In genomic region chr2:101921961-101922325, GRCh38 we compare ENCODE assay signal across 23 cellular contexts.
DNase-seq lines count a peak whose midpoint lies in the region; ATAC-seq and TF ChIP-seq lines count a peak whose summit lies in the region.
"Had no signal": no experiment of that assay in that cellular context is flagged by ENCODE, and none has a peak within 500 bp of the region (broad histone marks: within the 10 kb centered on the region; RNA-seq: fewer than 3 reads in every experiment).

No MANE protein-coding gene starts in this region.

- H3K27me3 Mint-ChIP-seq in CD14-positive monocyte (ENCODE audit: low read depth in 3 of 3), result no peaks in the 10 kb centered on the region
- H3K27me3 Mint-ChIP-seq in stimulated activated naive B cell treated with anti-CD40 and anti-IgM and Interleukin-4, amounts not matched to agents 10 μg/mL and 1 μg/mL and 100 μg/mL, for 72 hours, result no peaks in the 10 kb centered on the region

- TF ChIP-seq CTCF in CD14-positive monocyte (IDR thresholded peaks at IDR 0.05) (no peak), lower lobe of right lung (IDR thresholded peaks at IDR 0.05) (no peak), stomach (IDR thresholded peaks at IDR 0.05) (no peak)

- 93 to 94% (median 93%) methylated on average over 2 of the region's 2 CpGs for WGBS in adipose tissue, 3 donors
- WGBS in stomach, 5 donors, result 83 to 96% (median 93%) methylated on average over 2 of the region's 2 CpGs

- ATAC-seq in lower lobe of right lung (no peak), GM21390 (IDR thresholded peaks at IDR 0.05; ENCODE audit: unreplicated experiment) (no peak), HG02678 (IDR thresholded peaks at IDR 0.05; ENCODE audit: unreplicated experiment) (no peak)
- ATAC-seq in stimulated activated naive B cell treated with anti-CD40 and anti-IgM and Interleukin-4, amounts not matched to agents 10 μg/mL and 1 μg/mL and 100 μg/mL, for 72 hours (replicated peaks), result peak; percentile 61 to 70
- ATAC-seq: A549 had no signal

- H3K27me3 ChIP-seq in lower lobe of right lung (ENCODE audit: low read depth), result no peaks in the 10 kb centered on the region
- no peaks in the 10 kb centered on the region for H3K27me3 ChIP-seq in stomach
- H3K27me3 ChIP-seq: MG63, SJSA1 had no signal

- H3K4me3 ChIP-seq in lower lobe of right lung (no peak overlapping the region), stomach (no peak overlapping the region)
- H3K4me3 ChIP-seq: A549, HAP-1, MG63, SJSA1 had no signal

- peak overlapping the region in 1 of 2 donors; percentile 26 for H3K4me3 Mint-ChIP-seq in CD14-positive monocyte
- peak overlapping the region in 1 of 2 donors; percentile 3 for H3K4me3 Mint-ChIP-seq in stimulated activated naive B cell treated with anti-CD40 and anti-IgM and Interleukin-4, amounts not matched to agents 10 μg/mL and 1 μg/mL and 100 μg/mL, for 72 hours
- H3K4me3 Mint-ChIP-seq: HFFc6 had no signal

- H3K36me3 ChIP-seq in lower lobe of right lung (no peaks in the 10 kb centered on the region), stomach (no peaks in the 10 kb centered on the region)
- H3K36me3 ChIP-seq: HAP-1, MG63, SJSA1 had no signal

- H3K9me3 ChIP-seq in lower lobe of right lung (peaks cover 13% of the 10 kb centered on the region), stomach (peaks cover 6 to 29% (median 28%) of the 10 kb centered on the region in 4 donors)
- H3K9me3 ChIP-seq: HAP-1, MG63 had no signal

- H3K27ac ChIP-seq in adipose tissue (ENCODE audit: low read depth, low read length), result peak overlapping the region; percentile 60
- peak overlapping the region; percentile 48 for H3K27ac ChIP-seq in lower lobe of right lung
- H3K27ac ChIP-seq in stomach, result peak overlapping the region in 2 of 5 donors; percentile 63 to 65
- H3K27ac ChIP-seq: A549, SJSA1 had no signal

- intact Hi-C loops in CD14-positive monocyte (cut with micrococcal nuclease), result loop anchor here in 1 of 2 donors (2.0 kb wide), 1 partner anchor 39 kb away; no protein-coding TSS in a partner anchor
- intact Hi-C loops in lower lobe of right lung (cut with DNase I), result no loop called here
- intact Hi-C loops in stomach (cut with DNase I; ENCODE audit: low total_unique reads), result no loop called here

- peaks cover 21 to 42% (median 37%) of the 10 kb centered on the region in 7 donors for H3K9me3 Mint-ChIP-seq in CD14-positive monocyte
- peaks cover 20 to 22% of the 10 kb centered on the region in 2 donors for H3K9me3 Mint-ChIP-seq in stimulated activated naive B cell treated with anti-CD40 and anti-IgM and Interleukin-4, amounts not matched to agents 10 μg/mL and 1 μg/mL and 100 μg/mL, for 72 hours

- no peaks in the 10 kb centered on the region for H3K4me1 ChIP-seq in lower lobe of right lung
- H3K4me1 ChIP-seq in stomach, result no peaks in the 10 kb centered on the region
- H3K4me1 ChIP-seq: A549, HAP-1, SJSA1 had no signal

- peaks cover 29% of the 10 kb centered on the region for H3K4me1 Mint-ChIP-seq in CD14-positive monocyte
- peaks cover 7 to 17% of the 10 kb centered on the region in 2 donors for H3K4me1 Mint-ChIP-seq in stimulated activated naive B cell treated with anti-CD40 and anti-IgM and Interleukin-4, amounts not matched to agents 10 μg/mL and 1 μg/mL and 100 μg/mL, for 72 hours

- no peak for TF ChIP-seq POLR2A in stomach (IDR thresholded peaks at IDR 0.05)

- H3K36me3 Mint-ChIP-seq in CD14-positive monocyte, result peaks cover 5 to 11% of the 10 kb centered on the region in 2 donors
- H3K36me3 Mint-ChIP-seq in stimulated activated naive B cell treated with anti-CD40 and anti-IgM and Interleukin-4, amounts not matched to agents 10 μg/mL and 1 μg/mL and 100 μg/mL, for 72 hours, result peaks cover 14 to 25% of the 10 kb centered on the region in 2 donors

- DNase-seq in CD14-positive monocyte (ENCODE audit: low spot score) (no peak), lower lobe of right lung (no peak), stomach (no peak)
- DNase-seq in stimulated activated naive B cell treated with anti-CD40 and anti-IgM and Interleukin-4, amounts not matched to agents 10 μg/mL and 1 μg/mL and 100 μg/mL, for 72 hours, result no peak
- DNase-seq: Calu3, DMS153, DND-41, GOT3, HFFc6, MG63, NCI-H1417 treated with DMSO at 0.1 percent for 48 hours, NCI-H1694 treated with DMSO at 0.1 percent for 48 hours, NCI-H2081, NCI-H2227 treated with DMSO at 0.1 percent for 48 hours, NCI-H526 treated with DMSO at 0.1 percent for 48 hours, Right ventricle myocardium superior, RPMI8226 had no signal

- no peak for TF ChIP-seq EP300 in stomach (IDR thresholded peaks at IDR 0.05)

- peak overlapping the region; percentile 83 to 96 (median 94) for H3K27ac Mint-ChIP-seq in CD14-positive monocyte
- peak overlapping the region; percentile 93 for H3K27ac Mint-ChIP-seq in stimulated activated naive B cell treated with anti-CD40 and anti-IgM and Interleukin-4, amounts not matched to agents 10 μg/mL and 1 μg/mL and 100 μg/mL, for 72 hours
- H3K27ac Mint-ChIP-seq: HFFc6 had no signal

Comparison
In these comparisons a context has a peak if more than half of its experiments do, and no peak if none do; other contexts are left out.
1. ATAC-seq: peak in stimulated activated naive B cell treated with anti-CD40 and anti-IgM and Interleukin-4, amounts not matched to agents 10 μg/mL and 1 μg/mL and 100 μg/mL, for 72 hours (2 of 2); none in lower lobe of right lung (0 of 2), GM21390 (single experiment) and HG02678 (single experiment).